ENCODE assay signal across 14 cellular contexts in the genomic region with DNA sequence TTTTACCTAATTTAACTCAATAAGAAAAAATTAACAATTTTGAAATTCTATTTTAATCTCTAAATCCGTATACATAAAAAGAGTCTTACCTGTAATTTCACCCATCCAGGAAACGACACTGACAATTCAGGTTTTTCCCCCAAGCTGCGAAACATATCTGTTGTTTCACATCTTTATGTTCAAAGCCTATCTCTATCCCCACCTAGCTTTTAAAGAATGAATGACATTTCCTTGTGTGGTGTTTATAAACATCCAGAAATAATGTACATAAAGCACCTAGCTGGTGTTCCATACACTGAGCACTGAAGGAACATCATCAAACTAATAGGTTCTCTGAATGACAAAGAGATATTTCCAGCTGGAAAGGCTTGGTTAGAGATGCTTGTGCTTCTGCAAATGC.
DNase-seq lines count a peak whose midpoint lies in the region; ATAC-seq, FAIRE-seq and TF ChIP-seq lines count a peak whose summit lies in the region.
"Had no signal": no experiment of that assay in that cellular context is flagged by ENCODE, and none has a peak within 500 bp of the region (broad histone marks: within the 10 kb centered on the region; RNA-seq: fewer than 3 reads in every experiment).

No MANE protein-coding gene starts in this region.

- H3K27ac ChIP-seq in GM12878 (ENCODE audit: control insufficient read depth, insufficient read depth) (no peak overlapping the region), liver (ENCODE audit: low read depth in 1 of 2, low read length in 2 of 2) (no peak overlapping the region), tibial nerve (no peak overlapping the region)

- WGBS in GM12878 (ENCODE audit: insufficient coverage, insufficient replicate concordance, low lambda C conversion rate, missing lambda C conversion rate) = 4% methylated on average over 3 of the region's 3 CpGs
- WGBS in liver = 58% methylated on average over 3 of the region's 3 CpGs
- WGBS in tibial nerve, 2 donors = 66 to 69% methylated on average over 3 of the region's 3 CpGs

- H3K9ac ChIP-seq in Loucy (ENCODE audit: low read depth, low read length, poor library complexity, severe bottlenecking) (no peak overlapping the region), GM12878 (ENCODE audit: control insufficient read depth, insufficient read depth, low read length) (no peak overlapping the region), liver (ENCODE audit: low read depth in 1 of 2, low read length in 2 of 2) (no peak overlapping the region)

- H3K27me3 ChIP-seq in Loucy (ENCODE audit: insufficient read depth, low read length, poor library complexity, severe bottlenecking) = no peaks in the 10 kb centered on the region
- no peaks in the 10 kb centered on the region for H3K27me3 ChIP-seq in GM12878 (replicated peaks in 1 of 2; ENCODE audit: control insufficient read depth in 2 of 2, insufficient read depth in 2 of 2, low read length in 1 of 2)
- H3K27me3 ChIP-seq in liver (ENCODE audit: control insufficient read depth in 4 of 4, insufficient read depth in 4 of 4, low read length in 3 of 4) = no peaks in the 10 kb centered on the region
- H3K27me3 ChIP-seq in tibial nerve = no peaks in the 10 kb centered on the region

- TF ChIP-seq POLR2A in GM12878 (IDR thresholded peaks at IDR 0.05; ENCODE audit: low read depth, low read length) (no peak), tibial nerve (IDR thresholded peaks at IDR 0.05) (no peak)

- no TSS peak for BruUV-seq in GM12878 (replicated peaks; lab: Mats Ljungman, UMichigan)

- in situ Hi-C loops in G401 (cut with HindIII; ENCODE audit: low sequenced_read_pairs) (no loop called here), GM12878 (cut with MboI) (no loop called here)

- no peak overlapping the region for H2AFZ ChIP-seq in Loucy (ENCODE audit: low read length)
- no peak overlapping the region for H2AFZ ChIP-seq in GM12878 (ENCODE audit: control insufficient read depth, low read depth, low read length)

- TF ChIP-seq EP300 in GM12878 (IDR thresholded peaks at IDR 0.05; ENCODE audit: borderline replicate concordance in 1 of 2, control insufficient read depth in 1 of 2, low read depth in 2 of 2, low read length in 2 of 2) (no peak), tibial nerve (IDR thresholded peaks at IDR 0.05) (no peak)

- no peaks in the 10 kb centered on the region for H4K20me1 ChIP-seq in Loucy (ENCODE audit: insufficient read depth, low read length, poor library complexity, severe bottlenecking)
- H4K20me1 ChIP-seq in GM12878 (ENCODE audit: control insufficient read depth, insufficient read depth) = no peaks in the 10 kb centered on the region

- FAIRE-seq in GM12878 (lab: Jason Lieb, UNC) = no peak

- H3K79me2 ChIP-seq in Loucy (ENCODE audit: insufficient read depth, low read length) (no peaks in the 10 kb centered on the region), GM12878 (ENCODE audit: control insufficient read depth, insufficient read depth, low read length) (no peaks in the 10 kb centered on the region)

- H3K36me3 ChIP-seq in Loucy (ENCODE audit: insufficient read depth, low read length) (no peaks in the 10 kb centered on the region), GM12878 (ENCODE audit: control insufficient read depth in 2 of 2, insufficient read depth in 2 of 2, low read length in 1 of 2) (no peaks in the 10 kb centered on the region), liver (ENCODE audit: control insufficient read depth in 4 of 4, insufficient read depth in 3 of 4, low read depth in 1 of 4, low read length in 3 of 4) (no peaks in the 10 kb centered on the region), tibial nerve (no peaks in the 10 kb centered on the region)

- peak; percentile 18; the same call in 1 of the 2 replicates for TF ChIP-seq CTCF in Loucy (conservative IDR thresholded peaks at IDR 0.05; ENCODE audit: low read length)
- TF ChIP-seq CTCF in GM12878 (IDR thresholded peaks at IDR 0.05 in 2 of 3, conservative IDR thresholded peaks at IDR 0.05 in 1 of 3; ENCODE audit: control insufficient read depth in 2 of 3, extremely low read depth in 1 of 3, insufficient read depth in 1 of 3, low read depth in 3 of 3, low read length in 3 of 3) = no peak
- peak; percentile 5 for TF ChIP-seq CTCF in liver (IDR thresholded peaks at IDR 0.05; ENCODE audit: low read depth, low read length, missing input control)
- TF ChIP-seq CTCF in tibial nerve (IDR thresholded peaks at IDR 0.05) = no peak

- POLR2A ChIA-PET in GM12878 (lab: Charles Lee) = no interaction called here

- CTCF ChIA-PET in GM12878 (lab: Yijun Ruan, JAX) = interaction anchor here (2.4 kb wide), 1 partner anchor 191 kb away, joined by 14 read pairs; no protein-coding TSS in a partner anchor

- no peaks in the 10 kb centered on the region for H3K4me1 ChIP-seq in Loucy (ENCODE audit: insufficient read depth, low read length, poor library complexity, severe bottlenecking)
- H3K4me1 ChIP-seq in GM12878 (ENCODE audit: control insufficient read depth, insufficient read depth, low read length) = no peaks in the 10 kb centered on the region
- no peaks in the 10 kb centered on the region for H3K4me1 ChIP-seq in liver (ENCODE audit: control insufficient read depth in 4 of 4, insufficient read depth in 4 of 4, low read length in 3 of 4)
- no peaks in the 10 kb centered on the region for H3K4me1 ChIP-seq in tibial nerve

- RAD21 ChIA-PET in GM12878 (lab: Charles Lee; ENCODE audit: unreplicated experiment) = interaction anchor here (0.9 kb wide), 1 partner anchor 61 kb away, joined by 3 read pairs; no protein-coding TSS in a partner anchor

- H3K4me3 ChIP-seq in Loucy (ENCODE audit: low read length, poor library complexity, severe bottlenecking) = no peak overlapping the region
- no peak overlapping the region for H3K4me3 ChIP-seq in GM12878
- H3K4me3 ChIP-seq in liver (ENCODE audit: low read depth in 1 of 3, low read length in 3 of 3) = no peak overlapping the region
- no peak overlapping the region for H3K4me3 ChIP-seq in tibial nerve

- TF ChIP-seq RAD21 in GM12878 (IDR thresholded peaks at IDR 0.05; ENCODE audit: insufficient read depth, low read depth, low read length) (peak; percentile 16; the same call in 1 of the 2 replicates), liver (IDR thresholded peaks at IDR 0.05) (peak; percentile 49 to 60)

- SMC1A ChIA-PET in GM12878 (lab: Charles Lee; ENCODE audit: uncharacterized antibody, unreplicated experiment) = interaction anchor here (0.6 to 1.1 kb wide), 3 partner anchors 13 to 287 kb away, joined by 3 to 7 read pairs (median 6); no protein-coding TSS in a partner anchor

- H3K9me2 ChIP-seq in Loucy (replicated peaks; ENCODE audit: low read depth, low read length) = no peaks in the 10 kb centered on the region

- no peaks in the 10 kb centered on the region for H3F3A ChIP-seq in Loucy (ENCODE audit: low read depth)

- H3K9me3 ChIP-seq in Loucy (ENCODE audit: insufficient read depth, low read depth, low read length) = no peaks in the 10 kb centered on the region
- H3K9me3 ChIP-seq in GM12878 (replicated peaks; ENCODE audit: control insufficient read depth, insufficient read depth, low read length) = no peaks in the 10 kb centered on the region; the same call in 2 of the 3 replicates
- H3K9me3 ChIP-seq in liver (ENCODE audit: control insufficient read depth in 4 of 4, low read length in 3 of 4) = no peaks in the 10 kb centered on the region
- no peaks in the 10 kb centered on the region for H3K9me3 ChIP-seq in tibial nerve

- no peak overlapping the region for H3K4me2 ChIP-seq in Loucy (ENCODE audit: low read depth, low read length, poor library complexity, severe bottlenecking)
- H3K4me2 ChIP-seq in GM12878 (ENCODE audit: control insufficient read depth, insufficient read depth) = no peak overlapping the region

- DNase-seq in G401 (ENCODE audit: low spot score) (peak; percentile 10), GM12878 (ENCODE audit: low read depth, low spot score) (no peak), tibial nerve (ENCODE audit: low spot score in 2 of 2) (no peak), cerebellar cortex (ENCODE audit: low spot score) (no peak), NOMO-1 treated with DMSO at 0.1 percent for 48 hours (lab: John Stamatoyannopoulos, UW; ENCODE audit: unreplicated experiment) (no peak)
- no peak for DNase-seq in activated CD4-positive, alpha-beta T cell treated with anti-CD3 and anti-CD28 coated beads, Interleukin-2, amount 50 U/mL, for 4 hours
- DNase-seq: activated CD8-positive, alpha-beta memory T cell treated with anti-CD3 and anti-CD28 coated beads for 24 hours; IMR-90; islet precursor cell; naive thymus-derived CD8-positive, alpha-beta T cell; NCI-H2029; T1000 had no signal

- no peak for ATAC-seq in GM12878
- ATAC-seq: naive thymus-derived CD8-positive, alpha-beta T cell had no signal

- intact Hi-C loops in GM12878 (cut with micrococcal nuclease; ENCODE audit: unreplicated experiment) = no loop called here

TF ChIP-seq in GM12878, 131 proteins besides CTCF, POLR2A, EP300 and RAD21 (continues in another document):
- TF ChIP-seq PAX5 (IDR thresholded peaks at IDR 0.05; ENCODE audit: borderline replicate concordance, low read depth, low read length) (no peak), GABPA (IDR thresholded peaks at IDR 0.05; ENCODE audit: low read depth) (no peak), TCF7 (IDR thresholded peaks at IDR 0.05; ENCODE audit: borderline replicate concordance) (no peak), STAT1 (conservative IDR thresholded peaks at IDR 0.05) (no peak), SMC3 (IDR thresholded peaks at IDR 0.05; ENCODE audit: borderline replicate concordance, low read length) (no peak), ZNF622 (IDR thresholded peaks at IDR 0.05) (no peak), TBL1XR1 (IDR thresholded peaks at IDR 0.05; ENCODE audit: low read depth, low read length) (no peak), RCOR1 (conservative IDR thresholded peaks at IDR 0.05; ENCODE audit: low read depth, low read length) (no peak), ZNF274 (IDR thresholded peaks at IDR 0.05; ENCODE audit: insufficient read depth, insufficient read length) (no peak)

TF ChIP-seq in liver, 16 proteins besides CTCF, POLR2A, EP300 and RAD21 (continues in another document):
- TF ChIP-seq FOXA1 (IDR thresholded peaks at IDR 0.05) (no peak), YY1 (IDR thresholded peaks at IDR 0.05) (no peak)
- TF ChIP-seq, protein P1, sequence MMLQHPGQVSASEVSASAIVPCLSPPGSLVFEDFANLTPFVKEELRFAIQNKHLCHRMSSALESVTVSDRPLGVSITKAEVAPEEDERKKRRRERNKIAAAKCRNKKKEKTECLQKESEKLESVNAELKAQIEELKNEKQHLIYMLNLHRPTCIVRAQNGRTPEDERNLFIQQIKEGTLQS (IDR thresholded peaks at IDR 0.05) = no peak

Comparison
In these comparisons a context has a peak if more than half of its experiments do, and no peak if none do; other contexts are left out.
1. CTCF ChIP-seq: peak in Loucy (single experiment) and liver (single experiment); none in GM12878 (0 of 3) and tibial nerve (0 of 5).